ENCODE assay signal across 15 cellular contexts in genomic region chr3:72890166-72890925, GRCh38. TPM values are rescaled to one million over a fixed set of nuclear protein-coding genes. Genes with fewer than 3 reads are reported as not detected.
DNase-seq lines count a peak whose midpoint lies in the region; ATAC-seq, FAIRE-seq and TF ChIP-seq lines count a peak whose summit lies in the region.
"Had no signal": no experiment of that assay in that cellular context is flagged by ENCODE, and none has a peak within 500 bp of the region (broad histone marks: within the 10 kb centered on the region; RNA-seq: fewer than 3 reads in every experiment).

No MANE protein-coding gene starts in this region.

- H3K4me3 Mint-ChIP-seq in GM23338: no peak overlapping the region
- H3K4me3 Mint-ChIP-seq in CD8-positive, alpha-beta T cell: no peak overlapping the region

- POLR2A ChIA-PET in A673 (lab: Charles Lee; ENCODE audit: low non-redundant PET) (no interaction called here), PC-9 (lab: Charles Lee; ENCODE audit: unreplicated experiment) (no interaction called here)
- POLR2A ChIA-PET in CD8-positive, alpha-beta T cell (lab: Charles Lee): no interaction called here

- H4K20me1 ChIP-seq in PC-9 (ENCODE audit: insufficient read depth) (no peaks in the 10 kb centered on the region), GM23338 (replicated peaks; ENCODE audit: insufficient read depth) (peaks cover 5% of the 10 kb centered on the region; the same call in 1 of the 2 replicates)

- H3K79me2 ChIP-seq in PC-9 (ENCODE audit: low read depth): no peaks in the 10 kb centered on the region
- no peaks in the 10 kb centered on the region for H3K79me2 ChIP-seq in GM23338 (replicated peaks; ENCODE audit: insufficient read depth)

- no peaks in the 10 kb centered on the region for H3K9me3 ChIP-seq in A673 (ENCODE audit: low read depth, low read length, poor library complexity, severe bottlenecking)
- H3K9me3 ChIP-seq in PC-9 (ENCODE audit: insufficient read depth, low read depth): no peaks in the 10 kb centered on the region
- no peaks in the 10 kb centered on the region for H3K9me3 ChIP-seq in CD8-positive, alpha-beta T cell (ENCODE audit: low read length)
- H3K9me3 ChIP-seq: BLaER1 treated with 17β-estradiol and CSF1 and Interleukin-3, amounts not matched to agents 10 nM and 100 nM; mucosa of descending colon; spleen had no signal

- H3F3A ChIP-seq in PC-9 (ENCODE audit: insufficient read depth, low read depth) (peaks cover 26% of the 10 kb centered on the region), GM23338 (replicated peaks; ENCODE audit: low read depth) (no peaks in the 10 kb centered on the region)

- H3K4me1 ChIP-seq in A673 (ENCODE audit: insufficient read depth, low read length, poor library complexity, severe bottlenecking): peaks cover 26% of the 10 kb centered on the region
- peaks cover 39% of the 10 kb centered on the region for H3K4me1 ChIP-seq in PC-9 (replicated peaks; ENCODE audit: insufficient read depth)
- peaks cover 20% of the 10 kb centered on the region for H3K4me1 ChIP-seq in GM23338 (ENCODE audit: insufficient read depth)
- peaks cover 6% of the 10 kb centered on the region for H3K4me1 ChIP-seq in CD8-positive, alpha-beta T cell (ENCODE audit: insufficient read depth, low read length)

- CTCF ChIA-PET in A673 (lab: Charles Lee) (interaction anchor here (0.5 kb wide), 1 partner anchor 115 kb away, joined by 6 read pairs; no protein-coding TSS in a partner anchor), PC-9 (lab: Charles Lee) (no interaction called here)
- CTCF ChIA-PET in CD8-positive, alpha-beta T cell (lab: Charles Lee): no interaction called here

- no peaks in the 10 kb centered on the region for H3K36me3 ChIP-seq in A673 (ENCODE audit: insufficient read depth, low read length, poor library complexity, severe bottlenecking)
- no peaks in the 10 kb centered on the region for H3K36me3 ChIP-seq in PC-9 (ENCODE audit: low read depth)
- no peaks in the 10 kb centered on the region for H3K36me3 ChIP-seq in GM23338 (ENCODE audit: insufficient read depth)
- no peaks in the 10 kb centered on the region for H3K36me3 ChIP-seq in CD8-positive, alpha-beta T cell (ENCODE audit: insufficient read depth, low read length)
- H3K36me3 ChIP-seq: BLaER1 treated with 17β-estradiol and CSF1 and Interleukin-3, amounts not matched to agents 10 nM and 100 nM; spleen had no signal

- no peak for DNase-seq in A673 (ENCODE audit: low spot score)
- DNase-seq in PC-9: no peak
- no peak for DNase-seq in fibroblast of mammary gland (ENCODE audit: low read depth)
- DNase-seq in pons (ENCODE audit: low spot score): peak; percentile 56
- no peak for DNase-seq in GM23338 (ENCODE audit: low spot score)
- no peak for DNase-seq in CD8-positive, alpha-beta T cell
- no peak for DNase-seq in CD1c-positive myeloid dendritic cell (ENCODE audit: extremely low spot score)
- DNase-seq in D721Med (ENCODE audit: insufficient read length, low spot score): no peak
- DNase-seq: activated T-cell treated with anti-CD3 and anti-CD28 coated beads, Interleukin-2, amount 50 U/mL, for 72 hours; H7; KG1; spleen had no signal

- H2AFZ ChIP-seq in PC-9 (no peak overlapping the region), GM23338 (no peak overlapping the region)

- peaks cover 29% of the 10 kb centered on the region for H3K4me1 Mint-ChIP-seq in GM23338
- H3K4me1 Mint-ChIP-seq in CD8-positive, alpha-beta T cell (ENCODE audit: low read depth): peaks cover 23% of the 10 kb centered on the region

- no peaks in the 10 kb centered on the region for H3K36me3 Mint-ChIP-seq in GM23338 (ENCODE audit: low read depth)
- H3K36me3 Mint-ChIP-seq in CD8-positive, alpha-beta T cell: no peaks in the 10 kb centered on the region
- H3K36me3 Mint-ChIP-seq: WTC11 had no signal

- H3K9me2 ChIP-seq in PC-9 (ENCODE audit: insufficient read depth) (no peaks in the 10 kb centered on the region), GM23338 (ENCODE audit: insufficient read depth) (no peaks in the 10 kb centered on the region)

- no peak for TF ChIP-seq CTCF in A673 (conservative IDR thresholded peaks at IDR 0.05; ENCODE audit: low read depth, low read length)
- no peak for TF ChIP-seq CTCF in PC-9 (conservative IDR thresholded peaks at IDR 0.05)
- no peak for TF ChIP-seq CTCF in fibroblast of mammary gland (conservative IDR thresholded peaks at IDR 0.05; ENCODE audit: control insufficient read depth, insufficient read depth, low read depth, low read length)
- no peak for TF ChIP-seq CTCF in GM23338 (conservative IDR thresholded peaks at IDR 0.05; ENCODE audit: low read depth in 2 of 2)
- TF ChIP-seq CTCF in CD8-positive, alpha-beta T cell (IDR thresholded peaks at IDR 0.05): no peak
- TF ChIP-seq CTCF in D721Med (IDR thresholded peaks at IDR 0.05; ENCODE audit: insufficient read depth, missing control alignments): no peak

- intact Hi-C loops in A673 (cut with micrococcal nuclease; ENCODE audit: unreplicated experiment): no loop called here
- intact Hi-C loops in PC-9 (cut with micrococcal nuclease; ENCODE audit: unreplicated experiment): no loop called here
- intact Hi-C loops in CD8-positive, alpha-beta T cell (cut with DNase I, micrococcal nuclease): no loop called here

- ATAC-seq in GM23338: no peak
- ATAC-seq in CD8-positive, alpha-beta T cell: no peak
- ATAC-seq: activated T-cell treated with anti-CD3 and anti-CD28 coated beads, Interleukin-2, amount 50 U/mL, for 72 hours; WTC11 had no signal

- peaks cover 17% of the 10 kb centered on the region for H3K27me3 Mint-ChIP-seq in GM23338 (ENCODE audit: insufficient read depth, low read depth, poor library complexity)
- peaks cover 71% of the 10 kb centered on the region for H3K27me3 Mint-ChIP-seq in CD8-positive, alpha-beta T cell (ENCODE audit: low read depth)

- H3K27ac Mint-ChIP-seq in GM23338: no peak overlapping the region
- no peak overlapping the region for H3K27ac Mint-ChIP-seq in CD8-positive, alpha-beta T cell
- H3K27ac Mint-ChIP-seq: activated T-cell treated with anti-CD3 and anti-CD28 coated beads, Interleukin-2, amount 50 U/mL, for 72 hours; WTC11 had no signal

- peak overlapping the region; percentile 40; the same call in 1 of the 2 replicates for H3K4me2 ChIP-seq in PC-9
- no peak overlapping the region for H3K4me2 ChIP-seq in GM23338
- H3K4me2 ChIP-seq: BLaER1 treated with 17β-estradiol and CSF1 and Interleukin-3, amounts not matched to agents 10 nM and 100 nM had no signal

- FAIRE-seq in D721Med (lab: Jason Lieb, UNC): no peak

- no TSS peak for BruUV-seq in A673 (replicated peaks; lab: Mats Ljungman, UMichigan)
- no TSS peak for BruUV-seq in PC-9 (replicated peaks; lab: Mats Ljungman, UMichigan)

- H3K4me3 ChIP-seq in A673 (ENCODE audit: low read depth, low read length, poor library complexity, severe bottlenecking) (peak overlapping the region; percentile 12), PC-9 (no peak overlapping the region), fibroblast of mammary gland (ENCODE audit: control insufficient read depth, low read depth, low read length) (peak overlapping the region; percentile 4), GM23338 (no peak overlapping the region)
- no peak overlapping the region for H3K4me3 ChIP-seq in CD8-positive, alpha-beta T cell (ENCODE audit: low read depth, low read length)
- H3K4me3 ChIP-seq: BLaER1 treated with 17β-estradiol and CSF1 and Interleukin-3, amounts not matched to agents 10 nM and 100 nM; mucosa of descending colon; spleen had no signal

- H3K9me3 Mint-ChIP-seq in GM23338: no peaks in the 10 kb centered on the region
- H3K9me3 Mint-ChIP-seq in CD8-positive, alpha-beta T cell: no peaks in the 10 kb centered on the region
- H3K9me3 Mint-ChIP-seq: activated T-cell treated with anti-CD3 and anti-CD28 coated beads, Interleukin-2, amount 50 U/mL, for 72 hours; WTC11 had no signal

- H3K27me3 ChIP-seq in A673 (replicated peaks; ENCODE audit: insufficient read depth, low read depth, low read length, poor library complexity): no peaks in the 10 kb centered on the region
- H3K27me3 ChIP-seq in PC-9 (ENCODE audit: insufficient read depth, low read depth): no peaks in the 10 kb centered on the region
- H3K27me3 ChIP-seq in GM23338 (ENCODE audit: insufficient read depth): peaks cover 45% of the 10 kb centered on the region
- peaks cover 10% of the 10 kb centered on the region for H3K27me3 ChIP-seq in CD8-positive, alpha-beta T cell (ENCODE audit: insufficient read depth, low read length)

- H3K27ac ChIP-seq in A673 (ENCODE audit: low read depth, low read length, poor library complexity, severe bottlenecking) (peak overlapping the region; percentile 78), PC-9 (no peak overlapping the region), GM23338 (ENCODE audit: low read depth) (no peak overlapping the region)
- no peak overlapping the region for H3K27ac ChIP-seq in CD8-positive, alpha-beta T cell (ENCODE audit: low read depth, low read length)
- H3K27ac ChIP-seq: BLaER1 treated with 17β-estradiol and CSF1 and Interleukin-3, amounts not matched to agents 10 nM and 100 nM; spleen had no signal

RNA-seq across cellular contexts. Expression of gene GXYLT2, which starts 2.5 kb away (rescaled TPM):
- total RNA-seq in A673 (2021) (10.7 and 17.1 TPM in 2 replicates), PC-9 (2021) (1.7 and 2.9 TPM in 2 replicates)
- 5.1 and 5.8 TPM in 2 replicates for total RNA-seq in GM23338 (2014; rRNA removed; shearing (Covaris generic))
- polyA plus RNA-seq in GM23338 (2016; fragmentation: Nextera tagmentation; extraction: Ambion mirVana): 2.0 and 3.0 TPM in 2 replicates
- total RNA-seq in CD8-positive, alpha-beta T cell: not detected

RNA-seq across cellular contexts. Expression of gene SHQ1, which starts 42.1 kb away (rescaled TPM):
- total RNA-seq in A673 (2021): 21.1 and 24.3 TPM in 2 replicates
- total RNA-seq in PC-9 (2021): 24.4 and 24.8 TPM in 2 replicates
- total RNA-seq in GM23338 (2014; rRNA removed; shearing (Covaris generic)): 28.7 and 33.4 TPM in 2 replicates
- 18.3 and 20.0 TPM in 2 replicates for polyA plus RNA-seq in GM23338 (2016; fragmentation: Nextera tagmentation; extraction: Ambion mirVana)
- total RNA-seq in CD8-positive, alpha-beta T cell: 10 to 100 TPM in 1 of 2 experiments, 1 to 10 TPM in 1; 7.1 to 11.3 TPM

Comparison
In these comparisons a context has a peak if more than half of its experiments do, and no peak if none do; other contexts are left out.
1. H3K4me3 ChIP-seq: peak in A673 (single experiment) and fibroblast of mammary gland (single experiment); none in PC-9 (single experiment), GM23338 (single experiment) and CD8-positive, alpha-beta T cell (single experiment).